Comparison of ENCODE assay signal across 23 cellular contexts in the genomic region with DNA sequence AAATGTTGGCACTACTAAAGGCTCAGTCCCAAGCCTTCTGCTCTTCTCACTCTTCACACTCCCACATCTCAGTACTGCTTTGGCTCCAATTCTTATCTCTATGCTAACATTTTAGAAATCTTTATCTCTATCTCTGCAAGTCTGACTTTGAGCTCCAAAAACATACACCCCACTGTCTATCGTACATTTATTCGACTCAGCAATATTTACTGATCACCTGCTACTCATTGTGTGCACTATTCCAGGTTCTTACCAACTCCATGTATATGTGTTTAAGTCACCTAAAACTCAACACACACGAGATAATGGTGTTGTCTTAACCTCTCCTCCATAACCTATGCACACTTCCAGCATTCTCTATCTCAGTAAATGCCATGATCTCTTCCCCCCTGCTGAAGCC.
"Had no signal": no experiment of that assay in that cellular context is flagged by ENCODE, and none has a peak within 500 bp of the region (broad histone marks: within the 10 kb centered on the region; RNA-seq: fewer than 3 reads in every experiment).

No MANE protein-coding gene starts in this region.

- H3K4me2 ChIP-seq: hepatocyte had no signal

- DNase-seq: dermis blood vessel endothelial cell; dorsolateral prefrontal cortex; effector CD4-positive, alpha-beta T cell; effector memory CD4-positive, alpha-beta T cell; foreskin keratinocyte; heart left ventricle; hypothalamus; immature natural killer cell; left cardiac atrium; left lung; left ventricle myocardium superior; lower lobe of right lung; mesenchymal stem cell; midbrain had no signal

- ATAC-seq: foreskin keratinocyte, gastroesophageal sphincter, heart left ventricle, left cardiac atrium, left lung, left ventricle myocardium superior, lower lobe of right lung had no signal

- H2AFZ ChIP-seq: hepatocyte had no signal

- H3K9me3 ChIP-seq: lower lobe of right lung had no signal

- H3K4me1 ChIP-seq: esophagus muscularis mucosa, foreskin keratinocyte, gastroesophageal sphincter, heart left ventricle, left lung, lower lobe of right lung had no signal

- H3K36me3 ChIP-seq: esophagus muscularis mucosa, gastroesophageal sphincter, heart left ventricle, left lung, lower lobe of right lung had no signal

- H3K4me3 ChIP-seq: coronary artery, dorsolateral prefrontal cortex, esophagus muscularis mucosa, gastroesophageal sphincter, heart left ventricle, hepatocyte, left lung, lower lobe of right lung had no signal

- FAIRE-seq: colon, endothelial cell of umbilical vein, frontal cortex, islet of Langerhans, keratinocyte had no signal

- H3K27me3 ChIP-seq: dorsolateral prefrontal cortex, esophagus muscularis mucosa, foreskin keratinocyte, gastroesophageal sphincter, heart left ventricle, hepatocyte, left lung had no signal

- H3K27ac ChIP-seq: coronary artery, dorsolateral prefrontal cortex, esophagus muscularis mucosa, foreskin keratinocyte, gastroesophageal sphincter, heart left ventricle, hepatocyte, left lung, lower lobe of right lung had no signal
